8 cellular contexts compared by ENCODE assay signal in the genomic region with DNA sequence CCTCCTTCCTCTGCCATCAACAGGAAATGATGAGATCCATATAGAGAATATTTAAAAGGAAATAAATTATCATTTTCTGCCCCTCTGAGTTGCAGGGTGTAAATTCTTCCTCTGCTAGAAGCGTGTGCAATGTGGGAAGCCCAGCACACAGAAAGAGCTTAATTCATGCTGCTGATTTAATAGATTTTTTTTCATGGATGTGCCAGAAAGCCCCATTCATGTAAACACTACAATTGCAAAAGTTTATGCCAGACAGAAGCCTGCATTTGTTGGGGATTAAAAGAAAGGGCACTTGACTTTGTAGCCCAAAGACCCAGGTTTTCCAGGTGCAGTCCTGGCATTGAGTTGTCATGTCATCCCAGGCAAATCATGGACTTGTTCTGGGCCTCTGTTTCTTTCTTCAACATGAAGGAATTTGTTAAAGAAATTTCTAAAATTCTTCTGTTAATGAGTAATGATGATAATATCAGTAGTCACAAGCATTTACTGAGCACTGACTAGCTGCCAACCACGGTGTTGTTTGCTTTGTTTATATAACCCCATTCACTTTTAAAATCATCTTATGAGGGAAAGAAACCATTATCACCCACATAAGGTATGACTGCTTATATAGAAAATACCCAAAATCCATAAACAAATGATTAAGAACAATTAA.
A peak's percentile ranks its signal among the peaks of the same experiment; 100 is the strongest.
DNase-seq lines count a peak whose midpoint lies in the region; ATAC-seq, FAIRE-seq and TF ChIP-seq lines count a peak whose summit lies in the region.
"Not testable (repeated sequence)": the region's sequence is repeated elsewhere in the genome, so short reads cannot be mapped to it uniquely, and the experiment has no call there.

No MANE protein-coding gene starts in this region.

- not testable (repeated sequence) for H4K20me1 ChIP-seq in IMR-90 (ENCODE audit: insufficient read depth, low read length)

- not testable (repeated sequence) for H2AFZ ChIP-seq in IMR-90 (replicated peaks; ENCODE audit: low read length, poor library complexity)

- not testable (repeated sequence) for H2BK20ac ChIP-seq in IMR-90 (ENCODE audit: low read depth, low read length)

- H2BK15ac ChIP-seq in IMR-90 (ENCODE audit: low read depth, low read length), result not testable (repeated sequence)

- H3K14ac ChIP-seq in IMR-90 (replicated peaks; ENCODE audit: low read depth, low read length), result not testable (repeated sequence)

- H3K36me3 ChIP-seq in IMR-90 (ENCODE audit: control insufficient read depth, insufficient read depth, low read length); brain microvascular endothelial cell (replicated peaks); right lobe of liver: not testable (repeated sequence)

- not testable (repeated sequence) for H4K8ac ChIP-seq in IMR-90 (ENCODE audit: low read depth in 2 of 2, low read length in 2 of 2)

- peak; percentile 85 for DNase-seq in EH (ENCODE audit: low read depth)
- peak; percentile 69 for DNase-seq in IMR-90
- peak; percentile 42 for DNase-seq in RPMI7951 (ENCODE audit: low read depth)
- peak; percentile 60 for DNase-seq in brain microvascular endothelial cell
- DNase-seq in epithelial cell of proximal tubule (ENCODE audit: low read depth), result peak; percentile 4
- peak; percentile 28 to 52 for DNase-seq in foreskin fibroblast
- DNase-seq in right lobe of liver; urothelium cell line (ENCODE audit: low spot score): not testable (repeated sequence)

- not testable (repeated sequence) for H3K4me3 ChIP-seq in IMR-90 (ENCODE audit: insufficient read depth, low read depth, low read length); brain microvascular endothelial cell (ENCODE audit: low read depth, low read length); epithelial cell of proximal tubule (ENCODE audit: low read depth, low read length); foreskin fibroblast (ENCODE audit: low read depth in 1 of 2, low read length in 2 of 2); right lobe of liver

- not testable (repeated sequence) for H2AK9ac ChIP-seq in IMR-90 (replicated peaks; ENCODE audit: low read depth, low read length, poor library complexity)

- not testable (repeated sequence) for H4K91ac ChIP-seq in IMR-90 (ENCODE audit: insufficient read depth, low read depth, low read length)

- not testable (repeated sequence) for H3K4me2 ChIP-seq in IMR-90 (ENCODE audit: low read depth, low read length)

- TF ChIP-seq POLR2A in IMR-90 (IDR thresholded peaks at IDR 0.05; ENCODE audit: low read depth, low read length); right lobe of liver (IDR thresholded peaks at IDR 0.05): not testable (repeated sequence)

- dilution Hi-C loops in IMR-90 (cut with HindIII; ENCODE audit: low sequenced_read_pairs, unreplicated experiment), result not testable (repeated sequence)

- H2BK5ac ChIP-seq in IMR-90 (ENCODE audit: low read depth, low read length, poor library complexity, severe bottlenecking), result not testable (repeated sequence)

- H3K23ac ChIP-seq in IMR-90 (ENCODE audit: low read depth, low read length), result not testable (repeated sequence)

- CTCF ChIA-PET in IMR-90 (lab: Yijun Ruan, JAX), result not testable (repeated sequence)

- no CpG with 5 or more reads among the region's 2 CpGs for WGBS in IMR-90 (ENCODE audit: extremely low coverage in 2 of 2, insufficient read length in 1 of 2), 2 experiments
- WGBS in right lobe of liver (ENCODE audit: insufficient coverage, low coverage, low lambda C conversion rate, missing lambda C conversion rate), result 20% methylated on average over 1 of the region's 2 CpGs

- not testable (repeated sequence) for H3K18ac ChIP-seq in IMR-90 (ENCODE audit: low read depth, low read length)

- H3K79me1 ChIP-seq in IMR-90 (ENCODE audit: low read depth in 1 of 2, low read length in 2 of 2), result not testable (repeated sequence)

- H2BK120ac ChIP-seq in IMR-90 (ENCODE audit: low read depth, low read length), result not testable (repeated sequence)

- H3K9me1 ChIP-seq in IMR-90 (ENCODE audit: insufficient read depth, low read length), result not testable (repeated sequence)

- H3K9me3 ChIP-seq in IMR-90 (ENCODE audit: control insufficient read depth, insufficient read depth, low read length); right lobe of liver: not testable (repeated sequence)

- POLR2A ChIA-PET in IMR-90 (lab: Charles Lee; ENCODE audit: unreplicated experiment), result not testable (repeated sequence)

- ATAC-seq in IMR-90 (ENCODE audit: low read depth), result peak; percentile 74
- peak; percentile 63 to 89 (median 72) for ATAC-seq in right lobe of liver

- H2AK5ac ChIP-seq in IMR-90 (ENCODE audit: low read depth, low read length), result not testable (repeated sequence)

- not testable (repeated sequence) for H3K56ac ChIP-seq in IMR-90 (ENCODE audit: extremely low read depth, insufficient read depth, low read length)

- not testable (repeated sequence) for TF ChIP-seq CTCF in IMR-90 (conservative IDR thresholded peaks at IDR 0.05; ENCODE audit: low read depth, low read length); brain microvascular endothelial cell (IDR thresholded peaks at IDR 0.05; ENCODE audit: low read depth, low read length, missing control alignments); epithelial cell of proximal tubule (conservative IDR thresholded peaks at IDR 0.05; ENCODE audit: low read depth, low read length); foreskin fibroblast (IDR thresholded peaks at IDR 0.05; ENCODE audit: low read depth, low read length); right lobe of liver (IDR thresholded peaks at IDR 0.05)

- not testable (repeated sequence) for H3K4me1 ChIP-seq in IMR-90 (ENCODE audit: control insufficient read depth, insufficient read depth, low read length); right lobe of liver

- H4K5ac ChIP-seq in IMR-90 (ENCODE audit: low read depth, low read length), result not testable (repeated sequence)

- TF ChIP-seq RAD21 in IMR-90 (IDR thresholded peaks at IDR 0.05; ENCODE audit: low read length), result not testable (repeated sequence)

- in situ Hi-C loops in IMR-90 (cut with MboI; ENCODE audit: low sequenced_read_pairs); brain microvascular endothelial cell (cut with HindIII; ENCODE audit: low pct_ligation_motif_present, low sequenced_read_pairs): not testable (repeated sequence)

- H3K27ac ChIP-seq in IMR-90 (ENCODE audit: insufficient read depth, low read length); brain microvascular endothelial cell; right lobe of liver: not testable (repeated sequence)

- intact Hi-C loops in IMR-90 (cut with micrococcal nuclease); right lobe of liver (cut with DNase I): not testable (repeated sequence)

- BruUV-seq in IMR-90 (replicated peaks; lab: Mats Ljungman, UMichigan), result not testable (repeated sequence)

- H3K4ac ChIP-seq in IMR-90 (ENCODE audit: low read depth, low read length), result not testable (repeated sequence)

- not testable (repeated sequence) for H3K27me3 ChIP-seq in IMR-90 (ENCODE audit: control insufficient read depth, insufficient read depth, low read length); brain microvascular endothelial cell (replicated peaks); right lobe of liver

- FAIRE-seq in urothelium cell line (lab: Jason Lieb, UNC), result peak; percentile 5

- H3K9ac ChIP-seq in IMR-90 (ENCODE audit: low read depth, low read length), result not testable (repeated sequence)
